Comparison of ENCODE assay signal across 9 cellular contexts in genomic region chr10:92387289-92387940, GRCh38.
DNase-seq lines count a peak whose midpoint lies in the region; ATAC-seq and TF ChIP-seq lines count a peak whose summit lies in the region.
"Had no signal": no experiment of that assay in that cellular context is flagged by ENCODE, and none has a peak within 500 bp of the region (broad histone marks: within the 10 kb centered on the region; RNA-seq: fewer than 3 reads in every experiment).

No MANE protein-coding gene starts in this region.

- no peak for ATAC-seq in T-helper 17 cell

- peaks cover 9% of the 10 kb centered on the region for H3K27me3 ChIP-seq in adipocyte (replicated peaks; ENCODE audit: control insufficient read depth, insufficient read depth, low read length)
- H3K27me3 ChIP-seq: right lobe of liver had no signal

- H3K27ac Mint-ChIP-seq in T-helper 17 cell = no peak overlapping the region

- no peaks in the 10 kb centered on the region for H3K4me1 Mint-ChIP-seq in T-helper 17 cell

- peaks cover 25% of the 10 kb centered on the region for H3K27me3 Mint-ChIP-seq in T-helper 17 cell

- peak; percentile 67 for DNase-seq in Caki2 (ENCODE audit: low read depth)
- peak; percentile 59 for DNase-seq in adipocyte (ENCODE audit: low read depth)
- DNase-seq in kidney tubule cell (ENCODE audit: low spot score) = peak; percentile 57
- no peak for DNase-seq in NCI-H2081 treated with DMSO at 0.1 percent for 48 hours (lab: John Stamatoyannopoulos, UW)
- DNase-seq in activated gamma-delta T cell treated with Interleukin-2 at 50 U/mL for 16 hours = no peak
- DNase-seq in T-helper 17 cell = no peak
- DNase-seq in NCI-H446 treated with DMSO at 0.1 percent for 48 hours (lab: John Stamatoyannopoulos, UW) = no peak
- DNase-seq: right lobe of liver had no signal

- H3K4me1 ChIP-seq in adipocyte (ENCODE audit: control insufficient read depth, insufficient read depth, low read length) = no peaks in the 10 kb centered on the region
- H3K4me1 ChIP-seq: right lobe of liver had no signal

- in situ Hi-C loops in Caki2 (cut with HindIII; ENCODE audit: low pct_unique_long_range_greater_than_20kb, low sequenced_read_pairs) = no loop called here

- TF ChIP-seq EP300 in Ishikawa (IDR thresholded peaks at IDR 0.05; ENCODE audit: borderline replicate concordance) = no peak

- H3K9me3 ChIP-seq in adipocyte (ENCODE audit: control insufficient read depth, low read length) (no peaks in the 10 kb centered on the region), T-helper 17 cell (ENCODE audit: control insufficient read depth, low read length, poor library complexity, severe bottlenecking) (no peaks in the 10 kb centered on the region)
- H3K9me3 ChIP-seq: right lobe of liver had no signal

- H3K4me3 Mint-ChIP-seq in T-helper 17 cell = no peak overlapping the region

- peaks cover 4% of the 10 kb centered on the region for H3K36me3 Mint-ChIP-seq in T-helper 17 cell (ENCODE audit: low read depth)

- H3K4me3 ChIP-seq in adipocyte (ENCODE audit: low read length) = no peak overlapping the region
- H3K4me3 ChIP-seq: right lobe of liver had no signal

- H3K36me3 ChIP-seq in adipocyte (ENCODE audit: control insufficient read depth, insufficient read depth, low read length, severe bottlenecking) = no peaks in the 10 kb centered on the region
- H3K36me3 ChIP-seq: right lobe of liver had no signal

- TF ChIP-seq RAD21 in Ishikawa (IDR thresholded peaks at IDR 0.05; ENCODE audit: low read depth) = no peak

- no peak overlapping the region for H3K9ac ChIP-seq in adipocyte (ENCODE audit: low read length)

TF ChIP-seq in Ishikawa, 13 proteins besides CTCF, POLR2A, EP300 and RAD21:
- TF ChIP-seq CREB1 (IDR thresholded peaks at IDR 0.05; ENCODE audit: low read depth) = peak; percentile 68
- TF ChIP-seq MAX (IDR thresholded peaks at IDR 0.05) = no peak
- no peak for TF ChIP-seq FOXM1 (IDR thresholded peaks at IDR 0.05; ENCODE audit: borderline replicate concordance, low read depth)
- TF ChIP-seq CEBPB (IDR thresholded peaks at IDR 0.05) = no peak
- 0 out of 2 replicates have a peak, but pooled peaks have one; percentile 25 for TF ChIP-seq TEAD4 (IDR thresholded peaks at IDR 0.05)
- no peak for TF ChIP-seq EGR1 (IDR thresholded peaks at IDR 0.05)
- no peak for TF ChIP-seq NFIC (IDR thresholded peaks at IDR 0.05)
- no peak for TF ChIP-seq ZBTB7A (IDR thresholded peaks at IDR 0.05; ENCODE audit: low read depth)
- TF ChIP-seq USF1 (IDR thresholded peaks at IDR 0.05) = no peak
- TF ChIP-seq REST (IDR thresholded peaks at IDR 0.05; ENCODE audit: low read depth) = peak; percentile 97
- no peak for TF ChIP-seq TCF12 (IDR thresholded peaks at IDR 0.05; ENCODE audit: low read depth)
- no peak for TF ChIP-seq TAF1 (IDR thresholded peaks at IDR 0.05; ENCODE audit: low read depth)
- peak; percentile 93 for TF ChIP-seq YY1 (IDR thresholded peaks at IDR 0.05; ENCODE audit: low read depth)

Comparison
In these comparisons a context has a peak if more than half of its experiments do, and no peak if none do; other contexts are left out.
1. DNase-seq: peak in Caki2 (single experiment), adipocyte (single experiment) and kidney tubule cell (single experiment); none in NCI-H2081 treated with DMSO at 0.1 percent for 48 hours (single experiment), activated gamma-delta T cell treated with Interleukin-2 at 50 U/mL for 16 hours (single experiment), T-helper 17 cell (0 of 3) and NCI-H446 treated with DMSO at 0.1 percent for 48 hours (single experiment).